ENCODE assay signal across 8 cellular contexts in the genomic region with DNA sequence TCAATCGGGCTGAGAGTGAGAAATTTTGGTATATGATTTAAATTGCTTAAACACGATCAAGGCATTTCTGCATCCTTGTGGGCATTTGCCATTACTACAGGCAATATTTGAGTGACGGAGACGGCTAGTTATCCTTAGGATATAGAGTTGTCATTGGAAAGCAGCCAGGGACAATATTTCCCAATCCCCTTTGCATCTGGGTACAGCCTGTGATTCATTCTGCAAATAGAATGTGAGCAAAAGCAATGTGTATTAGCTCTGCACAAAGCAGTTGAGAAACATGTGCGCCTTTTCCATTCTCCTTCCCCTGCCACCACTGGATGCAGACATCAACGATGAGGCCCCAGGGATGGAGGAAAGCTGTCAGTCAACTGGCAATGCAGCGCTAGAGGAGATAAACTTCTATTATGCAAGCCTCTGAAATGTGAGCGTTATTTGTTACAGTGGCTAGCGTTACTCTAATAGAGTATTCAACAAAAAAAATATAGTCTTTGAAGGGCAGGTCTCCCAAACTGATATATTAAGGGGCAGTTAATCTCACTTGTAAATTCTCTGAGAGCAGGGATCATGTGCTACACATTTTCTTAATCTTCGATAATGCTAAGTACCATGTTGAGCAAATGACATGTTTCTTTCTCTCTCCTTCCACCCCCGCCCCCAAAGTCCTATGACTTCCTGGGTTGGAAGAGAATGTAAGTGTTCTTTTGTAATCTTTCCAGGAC. TPM values are rescaled to one million over a fixed set of nuclear protein-coding genes. Genes with fewer than 3 reads are reported as not detected.
DNase-seq lines count a peak whose midpoint lies in the region; ATAC-seq and TF ChIP-seq lines count a peak whose summit lies in the region.

No MANE protein-coding gene starts in this region.

- H3K27me3 Mint-ChIP-seq in stimulated activated naive CD8-positive, alpha-beta T cell treated with anti-CD3 and anti-CD28 coated beads, Interleukin-15, amount 100 ng/mL, for 72 hours, result no peaks in the 10 kb centered on the region

- H3K9me2 ChIP-seq in PC-9 (ENCODE audit: insufficient read depth), result no peaks in the 10 kb centered on the region

- H3K4me3 Mint-ChIP-seq in stimulated activated naive CD8-positive, alpha-beta T cell treated with anti-CD3 and anti-CD28 coated beads, Interleukin-15, amount 100 ng/mL, for 72 hours, result no peak overlapping the region

- H3K27ac ChIP-seq in HEK293 (ENCODE audit: extremely low read depth, low read depth, low read length) (no peak overlapping the region), PC-9 (peak overlapping the region; percentile 73), fibroblast of lung (ENCODE audit: insufficient read depth, low read length) (no peak overlapping the region)

- no peak overlapping the region for H2AFZ ChIP-seq in PC-9
- H2AFZ ChIP-seq in fibroblast of lung (ENCODE audit: low read length), result no peak overlapping the region

- no peak overlapping the region for H3K27ac Mint-ChIP-seq in stimulated activated naive CD8-positive, alpha-beta T cell treated with anti-CD3 and anti-CD28 coated beads, Interleukin-15, amount 100 ng/mL, for 72 hours

- CTCF ChIA-PET in HEK293 (lab: Yijun Ruan, JAX) (no interaction called here), PC-9 (lab: Charles Lee) (interaction anchor here (0.7 to 1.1 kb wide), 2 partner anchors 72 to 80 kb away, joined by 3 to 5 read pairs; no protein-coding TSS in a partner anchor)

- no peak overlapping the region for H3K9ac ChIP-seq in fibroblast of lung (ENCODE audit: insufficient read depth, low read length)

- TF ChIP-seq CTCF in HEK293 (tag by site-specific recombination; IDR thresholded peaks at IDR 0.05) (no peak; the same call in 1 of the 2 replicates), PC-9 (conservative IDR thresholded peaks at IDR 0.05) (peak; percentile 78), fibroblast of lung (conservative IDR thresholded peaks at IDR 0.05 in 1 of 2, IDR thresholded peaks at IDR 0.05 in 1 of 2; ENCODE audit: low read depth in 1 of 2, low read length in 2 of 2) (peak; percentile 21 to 55)

- POLR2A ChIA-PET in HEK293 (lab: Yijun Ruan, JAX) (interaction anchor here (1.0 kb wide), 1 partner anchor 37 kb away, joined by 3 read pairs; the partner anchor contains the start of gene NCOA3), PC-9 (lab: Charles Lee; ENCODE audit: unreplicated experiment) (interaction anchor here (0.5 to 1.0 kb wide), 3 partner anchors 34 to 156 kb away, joined by 3 to 5 read pairs (median 3); partner anchors contain the start of gene NCOA3)

- H4K20me1 ChIP-seq in PC-9 (ENCODE audit: insufficient read depth), result no peaks in the 10 kb centered on the region
- no peaks in the 10 kb centered on the region for H4K20me1 ChIP-seq in fibroblast of lung (ENCODE audit: control insufficient read depth, extremely low read depth, insufficient read depth, low read length)

- H3K4me1 Mint-ChIP-seq in stimulated activated naive CD8-positive, alpha-beta T cell treated with anti-CD3 and anti-CD28 coated beads, Interleukin-15, amount 100 ng/mL, for 72 hours, result peaks cover 20% of the 10 kb centered on the region

- H3F3A ChIP-seq in PC-9 (ENCODE audit: insufficient read depth, low read depth), result peaks cover 33% of the 10 kb centered on the region

- intact Hi-C loops in PC-9 (cut with micrococcal nuclease; ENCODE audit: unreplicated experiment), result loop anchor here (1.0 to 2.0 kb wide), 5 partner anchors 26 to 190 kb away; no protein-coding TSS in a partner anchor

- no peaks in the 10 kb centered on the region for H3K79me2 ChIP-seq in PC-9 (ENCODE audit: low read depth)
- H3K79me2 ChIP-seq in fibroblast of lung (ENCODE audit: control insufficient read depth, insufficient read depth, low read length), result no peaks in the 10 kb centered on the region

- H3K27me3 ChIP-seq in PC-9 (ENCODE audit: insufficient read depth, low read depth) (no peaks in the 10 kb centered on the region), fibroblast of lung (ENCODE audit: control insufficient read depth, insufficient read depth, low read length) (no peaks in the 10 kb centered on the region)

- BruUV-seq in PC-9 (replicated peaks; lab: Mats Ljungman, UMichigan), result no TSS peak

- no peaks in the 10 kb centered on the region for H3K9me3 ChIP-seq in HEK293 (ENCODE audit: control insufficient read depth, insufficient read depth, low read depth, low read length)
- no peaks in the 10 kb centered on the region for H3K9me3 ChIP-seq in PC-9 (ENCODE audit: insufficient read depth, low read depth)
- H3K9me3 ChIP-seq in fibroblast of lung (ENCODE audit: control insufficient read depth, insufficient read depth, low read depth, low read length), result no peaks in the 10 kb centered on the region

- H3K36me3 ChIP-seq in HEK293 (ENCODE audit: control insufficient read depth in 2 of 2, insufficient read depth in 1 of 2, low read length in 2 of 2), result no peaks in the 10 kb centered on the region
- no peaks in the 10 kb centered on the region for H3K36me3 ChIP-seq in PC-9 (ENCODE audit: low read depth)
- no peaks in the 10 kb centered on the region for H3K36me3 ChIP-seq in fibroblast of lung (ENCODE audit: control insufficient read depth, insufficient read depth, low read length)

- DNase-seq in PC-9 (peak; percentile 79 to 99), fibroblast of lung (ENCODE audit: low read depth in 2 of 2) (peak; percentile 94 to 99), renal cortical epithelial cell (ENCODE audit: low read depth) (peak; percentile 96)
- DNase-seq in stimulated activated naive CD8-positive, alpha-beta T cell treated with anti-CD3 and anti-CD28 coated beads, Interleukin-15, amount 100 ng/mL, for 72 hours, result no peak

- ATAC-seq in stimulated activated naive CD8-positive, alpha-beta T cell treated with anti-CD3 and anti-CD28 coated beads, Interleukin-15, amount 100 ng/mL, for 72 hours, result no peak
- ATAC-seq in HG02981 (IDR thresholded peaks at IDR 0.05; ENCODE audit: unreplicated experiment), result no peak
- no peak for ATAC-seq in HG03280 (IDR thresholded peaks at IDR 0.05; ENCODE audit: unreplicated experiment)
- no peak for ATAC-seq in HG03354 (IDR thresholded peaks at IDR 0.05; ENCODE audit: poor library complexity, severe bottlenecking, unreplicated experiment)

- peak overlapping the region; percentile 53 for H3K4me2 ChIP-seq in PC-9
- H3K4me2 ChIP-seq in fibroblast of lung (ENCODE audit: extremely low read depth, insufficient read depth, low read length), result peak overlapping the region; percentile 34

- H3K4me1 ChIP-seq in HEK293 (ENCODE audit: control insufficient read depth, insufficient read depth, low read length) (peaks cover 5% of the 10 kb centered on the region; the same call in 1 of the 2 replicates), PC-9 (replicated peaks; ENCODE audit: insufficient read depth) (peaks cover 29% of the 10 kb centered on the region), fibroblast of lung (ENCODE audit: control insufficient read depth, extremely low read depth, insufficient read depth, low read length) (peaks cover 8% of the 10 kb centered on the region)

- H3K4me3 ChIP-seq in HEK293 (ENCODE audit: low read depth, low read length), result no peak overlapping the region
- no peak overlapping the region; the same call in 1 of the 2 replicates for H3K4me3 ChIP-seq in PC-9
- H3K4me3 ChIP-seq in fibroblast of lung (replicated peaks in 1 of 4; ENCODE audit: control extremely low read depth in 1 of 4, insufficient read depth in 1 of 4, low read depth in 3 of 4, low read length in 4 of 4), result no peak overlapping the region

- no peaks in the 10 kb centered on the region for H3K9me3 Mint-ChIP-seq in stimulated activated naive CD8-positive, alpha-beta T cell treated with anti-CD3 and anti-CD28 coated beads, Interleukin-15, amount 100 ng/mL, for 72 hours

TF ChIP-seq in HEK293, 187 proteins besides CTCF, POLR2A, EP300 and RAD21 (continues in another document):
- TF ChIP-seq PRDM10 (tag by site-specific recombination; IDR thresholded peaks at IDR 0.05) (0 out of 2 replicates have a peak, but pooled peaks have one; percentile 33), ZNF692 (tag by site-specific recombination; IDR thresholded peaks at IDR 0.05) (0 out of 2 replicates have a peak, but pooled peaks have one; percentile 48)

RNA-seq across cellular contexts. Expression of gene NCOA3, which starts 37.1 kb away (rescaled TPM):
- total RNA-seq in PC-9 (2021) (40.3 and 78.0 TPM in 2 replicates), fibroblast of lung (19.8 and 23.1 TPM in 2 replicates), renal cortical epithelial cell (28.3 and 39.1 TPM in 2 replicates)
- polyA plus RNA-seq in fibroblast of lung, result 17.1 and 22.3 TPM in 2 replicates
- polyA plus RNA-seq in fibroblast of lung (2012), result 8.4 and 11.4 TPM in 2 replicates
- 16.8 and 18.7 TPM in 2 replicates for polyA minus RNA-seq in fibroblast of lung (ENCODE audit: low replicate concordance)

Comparison
In these comparisons a context has a peak if more than half of its experiments do, and no peak if none do; other contexts are left out.
1. DNase-seq: peak in PC-9 (2 of 2), fibroblast of lung (2 of 2) and renal cortical epithelial cell (single experiment); none in stimulated activated naive CD8-positive, alpha-beta T cell treated with anti-CD3 and anti-CD28 coated beads, Interleukin-15, amount 100 ng/mL, for 72 hours (0 of 2).